In the genomic region with DNA sequence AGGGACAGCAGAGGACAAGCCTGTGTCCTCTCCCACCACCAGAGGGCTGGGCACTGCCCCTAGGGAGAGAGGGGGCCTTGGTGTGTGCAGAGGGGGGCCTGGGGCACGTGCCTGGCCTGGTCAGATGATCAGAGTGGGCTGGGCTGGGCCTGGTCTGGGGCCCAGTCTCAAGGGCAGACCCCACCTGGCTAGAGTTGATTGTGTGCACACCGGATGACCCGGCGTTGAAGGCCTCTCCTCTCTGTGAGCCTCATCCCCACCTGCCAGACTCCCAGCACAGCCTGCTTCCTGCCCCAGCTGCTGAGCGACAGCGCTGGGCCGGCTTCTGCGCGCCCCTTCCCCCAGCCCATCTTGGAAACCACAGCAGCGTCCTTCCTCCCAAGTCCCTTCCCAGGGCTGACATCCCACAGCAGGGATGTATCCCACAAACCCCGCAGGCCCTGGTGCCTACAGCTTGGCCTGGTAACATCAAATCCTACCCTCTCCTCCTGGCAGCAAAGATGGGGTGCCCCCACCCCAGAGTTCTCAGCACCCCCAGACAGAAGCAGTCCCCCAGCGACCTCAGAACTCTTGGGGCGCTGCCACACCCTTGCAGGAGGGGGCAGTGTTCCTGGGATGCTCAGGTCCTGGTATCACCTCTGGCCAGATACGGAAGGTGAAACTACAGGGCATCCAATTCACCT, we compare ENCODE assay signal across 10 cellular contexts. TPM values are rescaled to one million over a fixed set of nuclear protein-coding genes. Genes with fewer than 3 reads are reported as not detected.
DNase-seq lines count a peak whose midpoint lies in the region; ATAC-seq and TF ChIP-seq lines count a peak whose summit lies in the region.
"Had no signal": no experiment of that assay in that cellular context is flagged by ENCODE, and none has a peak within 500 bp of the region (broad histone marks: within the 10 kb centered on the region; RNA-seq: fewer than 3 reads in every experiment).

No MANE protein-coding gene starts in this region.

- peak overlapping the region; percentile 72 for H3K27ac Mint-ChIP-seq in CD8-positive, alpha-beta T cell

- no peak for ATAC-seq in CD8-positive, alpha-beta T cell
- no peak for ATAC-seq in left lobe of liver

- H3K79me2 ChIP-seq in Karpas-422 (ENCODE audit: low read length): peaks cover 79% of the 10 kb centered on the region

- no peak overlapping the region for H3K27ac ChIP-seq in CD8-positive, alpha-beta T cell (ENCODE audit: low read depth, low read length)
- peak overlapping the region; percentile 100 for H3K27ac ChIP-seq in Karpas-422 (ENCODE audit: low read length)
- peak overlapping the region; percentile 21 to 51 for H3K27ac ChIP-seq in ovary
- H3K27ac ChIP-seq: GM23248, SK-N-MC had no signal

- H3K9me3 Mint-ChIP-seq in CD8-positive, alpha-beta T cell: no peaks in the 10 kb centered on the region

- H3K4me3 Mint-ChIP-seq in CD8-positive, alpha-beta T cell: peak overlapping the region; percentile 45

- no peaks in the 10 kb centered on the region for H3K9me3 ChIP-seq in CD8-positive, alpha-beta T cell (ENCODE audit: low read length)
- no peaks in the 10 kb centered on the region for H3K9me3 ChIP-seq in Karpas-422 (ENCODE audit: low read length)
- no peaks in the 10 kb centered on the region for H3K9me3 ChIP-seq in endocrine pancreas (ENCODE audit: control insufficient read depth, low read length)
- H3K9me3 ChIP-seq in ovary: no peaks in the 10 kb centered on the region

- no peak overlapping the region for H3K4me3 ChIP-seq in CD8-positive, alpha-beta T cell (ENCODE audit: low read depth, low read length)
- H3K4me3 ChIP-seq in Karpas-422 (ENCODE audit: low read length) (peak overlapping the region; percentile 67), endocrine pancreas (ENCODE audit: control insufficient read depth, insufficient read depth, low read length) (no peak overlapping the region), ovary (no peak overlapping the region)
- H3K4me3 ChIP-seq: GM23248, SK-N-MC had no signal

- CTCF ChIA-PET in CD8-positive, alpha-beta T cell (lab: Charles Lee): interaction anchor here (2.0 kb wide), 1 partner anchor 85 kb away, joined by 5 read pairs; no protein-coding TSS in a partner anchor

- H3K9me2 ChIP-seq in Karpas-422 (replicated peaks; ENCODE audit: insufficient read depth, low read length): no peaks in the 10 kb centered on the region

- DNase-seq in CD8-positive, alpha-beta T cell: peak in 1 of 7 experiments; percentile 12
- DNase-seq in Karpas-422 (peak; percentile 77), ovary (no peak), left lobe of liver (ENCODE audit: low spot score) (no peak), AG08395 (ENCODE audit: low spot score) (no peak)
- DNase-seq in activated CD4-positive, CD25-positive, alpha-beta regulatory T cell treated with anti-CD3 and anti-CD28 coated beads, Interleukin-2, amount 50 U/mL, for 72 hours: no peak
- DNase-seq in activated T-cell treated with anti-CD3 and anti-CD28 coated beads, Interleukin-2, amount 50 U/mL, for 1 hour: no peak
- DNase-seq: GM23248 had no signal

- POLR2A ChIA-PET in CD8-positive, alpha-beta T cell (lab: Charles Lee): no interaction called here

- H3K4me2 ChIP-seq in Karpas-422 (ENCODE audit: low read depth, low read length, poor library complexity, severe bottlenecking): peak overlapping the region; percentile 85

- WGBS in ovary, 3 donors: 28 to 35% (median 33%) methylated on average over 13 to 14 of the region's 14 CpGs

- peaks cover 40% of the 10 kb centered on the region for H4K20me1 ChIP-seq in Karpas-422 (ENCODE audit: insufficient read depth, low read depth, low read length)

- no peaks in the 10 kb centered on the region for H3K27me3 Mint-ChIP-seq in CD8-positive, alpha-beta T cell (ENCODE audit: low read depth)

- no peak for TF ChIP-seq EP300 in ovary (IDR thresholded peaks at IDR 0.05)

- H3K27me3 ChIP-seq in CD8-positive, alpha-beta T cell (ENCODE audit: insufficient read depth, low read length): no peaks in the 10 kb centered on the region
- H3K27me3 ChIP-seq in Karpas-422 (ENCODE audit: low read length) (no peaks in the 10 kb centered on the region), endocrine pancreas (ENCODE audit: control insufficient read depth, insufficient read depth, low read length) (no peaks in the 10 kb centered on the region), ovary (no peaks in the 10 kb centered on the region)

- H3K4me1 ChIP-seq in CD8-positive, alpha-beta T cell (ENCODE audit: insufficient read depth, low read length): peaks cover 49% of the 10 kb centered on the region
- H3K4me1 ChIP-seq in Karpas-422 (ENCODE audit: low read length) (peaks cover 98% of the 10 kb centered on the region), endocrine pancreas (ENCODE audit: control insufficient read depth, insufficient read depth, low read length) (no peaks in the 10 kb centered on the region), ovary (ENCODE audit: insufficient read depth) (peaks cover 51% of the 10 kb centered on the region)

- intact Hi-C loops in CD8-positive, alpha-beta T cell (cut with DNase I, micrococcal nuclease): loop anchor here in 1 of 2 experiments (10.0 kb wide), 1 partner anchor 535 kb away; the partner anchor contains the start of gene LSP1
- intact Hi-C loops in ovary (cut with DNase I): loop anchor here in 1 of 4 donors (10.0 kb wide), 1 partner anchor 1855 kb away; the partner anchor contains the start of genes HRAS and LRRC56

- H3K4me1 Mint-ChIP-seq in CD8-positive, alpha-beta T cell (ENCODE audit: low read depth): peaks cover 47% of the 10 kb centered on the region

- no peak for TF ChIP-seq POLR2A in ovary (IDR thresholded peaks at IDR 0.05)

- no peak for TF ChIP-seq CTCF in CD8-positive, alpha-beta T cell (IDR thresholded peaks at IDR 0.05)
- TF ChIP-seq CTCF in ovary (IDR thresholded peaks at IDR 0.05): no peak

- peaks cover 18% of the 10 kb centered on the region for H3K36me3 Mint-ChIP-seq in CD8-positive, alpha-beta T cell

- no peaks in the 10 kb centered on the region for H3K36me3 ChIP-seq in CD8-positive, alpha-beta T cell (ENCODE audit: insufficient read depth, low read length)
- H3K36me3 ChIP-seq in Karpas-422 (ENCODE audit: insufficient read depth, low read length) (peaks cover 17% of the 10 kb centered on the region), endocrine pancreas (ENCODE audit: control insufficient read depth, insufficient read depth, low read length) (no peaks in the 10 kb centered on the region), ovary (no peaks in the 10 kb centered on the region)

- H2AFZ ChIP-seq in Karpas-422 (ENCODE audit: low read length): no peak overlapping the region
- H2AFZ ChIP-seq: GM23248 had no signal

- H3K9ac ChIP-seq in Karpas-422 (ENCODE audit: low read length): peak overlapping the region; percentile 99
- H3K9ac ChIP-seq in endocrine pancreas (ENCODE audit: control insufficient read depth, insufficient read depth, low read length): peak overlapping the region; percentile 65

RNA-seq across cellular contexts. Expression of gene TSSC4, which starts 11.1 kb away (rescaled TPM):
- total RNA-seq in CD8-positive, alpha-beta T cell: 10 to 100 TPM; 48.8 to 49.5 TPM
- total RNA-seq in Karpas-422 (2014; rRNA removed; shearing (Covaris generic); ENCODE audit: low replicate concordance): 25.3 and 47.5 TPM in 2 replicates
- total RNA-seq in ovary (10 to 100 TPM; 37.1 to 73.4 (median 49.4) TPM), left lobe of liver (24.8 TPM)
- 10 to 100 TPM in 1 of 2 donors, 1 to 10 TPM in 1; 1.3 to 41.7 TPM for polyA plus RNA-seq in ovary

RNA-seq across cellular contexts. Expression of gene CD81, which starts 12.4 kb away (rescaled TPM):
- total RNA-seq in CD8-positive, alpha-beta T cell: 100 to 1,000 TPM; 165 to 166 TPM
- 356 and 467 TPM in 2 replicates for total RNA-seq in Karpas-422 (2014; rRNA removed; shearing (Covaris generic); ENCODE audit: low replicate concordance)
- total RNA-seq in ovary (100 to 1,000 TPM; 206 to 723 (median 541) TPM), left lobe of liver (564 TPM)
- polyA plus RNA-seq in ovary: 100 to 1,000 TPM; 365 to 661 TPM

RNA-seq across cellular contexts. Expression of gene TRPM5, which starts 54.8 kb away (rescaled TPM):
- total RNA-seq in CD8-positive, alpha-beta T cell: under 1 TPM; 0.60 to 0.64 TPM
- not detected in 2 replicates for total RNA-seq in Karpas-422 (2014; rRNA removed; shearing (Covaris generic); ENCODE audit: low replicate concordance)
- total RNA-seq in ovary (under 1 TPM in 2 of 7 donors, not detected in 5; 0.08 to 0.11 TPM), left lobe of liver (not detected)
- under 1 TPM in 1 of 2 donors, not detected in 1; 0.05 TPM for polyA plus RNA-seq in ovary
- total RNA-seq: GM23248 had no signal
- polyA plus RNA-seq: GM23248 had no signal

RNA-seq across cellular contexts. Expression of gene KCNQ1, which starts 55.3 kb away (rescaled TPM):
- total RNA-seq in CD8-positive, alpha-beta T cell: 10 to 100 TPM; 24.9 to 25.7 TPM
- total RNA-seq in Karpas-422 (2014; rRNA removed; shearing (Covaris generic); ENCODE audit: low replicate concordance): not detected in 2 replicates
- total RNA-seq in ovary: 1 to 10 TPM; 1.4 to 9.7 (median 3.8) TPM
- 10 to 100 TPM in 1 of 2 donors, 1 to 10 TPM in 1; 2.5 to 17.2 TPM for polyA plus RNA-seq in ovary
- 2.1 TPM for total RNA-seq in left lobe of liver
- total RNA-seq: GM23248 had no signal
- polyA plus RNA-seq: GM23248 had no signal
